ENCODE assay signal across 16 cellular contexts in the genomic region with DNA sequence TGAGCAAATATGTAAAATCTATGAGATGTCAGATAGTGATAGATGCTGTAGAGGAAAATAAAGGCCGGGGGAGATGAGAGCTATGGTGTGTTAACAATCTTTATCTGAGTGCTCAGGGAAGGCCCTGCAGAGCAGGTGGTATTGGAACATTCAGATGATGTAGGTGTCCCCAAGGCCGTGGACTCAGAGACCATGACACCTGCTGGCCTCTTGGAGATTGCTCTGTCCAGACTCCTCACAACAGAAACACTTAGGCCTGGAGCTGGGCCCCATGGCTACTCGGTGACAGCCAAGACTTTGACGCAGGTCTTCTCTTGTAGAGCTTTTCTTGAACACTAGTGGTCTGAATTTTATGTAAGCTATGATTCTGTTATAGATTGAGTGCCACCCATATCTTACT.
"Had no signal": no experiment of that assay in that cellular context is flagged by ENCODE, and none has a peak within 500 bp of the region (broad histone marks: within the 10 kb centered on the region; RNA-seq: fewer than 3 reads in every experiment).

No MANE protein-coding gene starts in this region.

- H3K27me3 ChIP-seq: breast epithelium, gastrocnemius medialis, left lung, ovary, stomach had no signal

- H3K27ac ChIP-seq: breast epithelium, gastrocnemius medialis, left lung, ovary, stomach, thoracic aorta had no signal

- H3K36me3 ChIP-seq: breast epithelium, ovary had no signal

- H3K9me3 ChIP-seq: breast epithelium, gastrocnemius medialis, left lung, ovary, stomach, thoracic aorta had no signal

- H3K4me1 ChIP-seq: breast epithelium, gastrocnemius medialis, left lung had no signal

- H3K4me3 ChIP-seq: breast epithelium, gastrocnemius medialis, left lung, ovary, stomach, thoracic aorta had no signal

- DNase-seq: activated CD4-positive, alpha-beta T cell treated with anti-CD3 and anti-CD28 coated beads, Interleukin-2, amount 50 U/mL, for 4 hours; activated CD8-positive, alpha-beta memory T cell treated with anti-CD3 and anti-CD28 coated beads, Interleukin-2, amount 10 ng/mL, durations not matched to agents 7 days and 5 days; activated gamma-delta T cell; activated naive CD8-positive, alpha-beta T cell treated with anti-CD3 and anti-CD28 coated beads, Interleukin-2, amount 10 ng/mL, durations not matched to agents 7 days and 5 days; activated T-cell treated with anti-CD3 and anti-CD28 coated beads, Interleukin-2, amount 50 U/mL, for 4 hours; anterior cingulate cortex; gastrocnemius medialis; islet precursor cell; left lung; mesendoderm; nephron progenitor cell; ovary; stimulated activated CD4-positive, alpha-beta T cell treated with anti-CD3 and anti-CD28 coated beads, Interleukin-4, amount 100 ng/mL, for 4 hours; stomach had no signal

- ATAC-seq: activated CD8-positive, alpha-beta memory T cell treated with anti-CD3 and anti-CD28 coated beads, Interleukin-2, amount 10 ng/mL, durations not matched to agents 7 days and 5 days; activated T-cell treated with anti-CD3 and anti-CD28 coated beads, Interleukin-2, amount 50 U/mL, for 4 hours; gastrocnemius medialis; left lung had no signal
